8 cellular contexts compared by ENCODE assay signal in genomic region chr1:23558140-23558871, GRCh38. TPM values are rescaled to one million over a fixed set of nuclear protein-coding genes. Genes with fewer than 3 reads are reported as not detected.
DNase-seq lines count a peak whose midpoint lies in the region; ATAC-seq and TF ChIP-seq lines count a peak whose summit lies in the region.

No MANE protein-coding gene starts in this region.

- peak overlapping the region; percentile 96 for H3K27ac ChIP-seq in esophagus (ENCODE audit: low read depth in 2 of 2, low read length in 1 of 2)

- H3K36me3 ChIP-seq in esophagus (ENCODE audit: control insufficient read depth in 2 of 2, insufficient read depth in 2 of 2, low read length in 1 of 2) = no peaks in the 10 kb centered on the region

- no peak for ATAC-seq in GM18858 (IDR thresholded peaks at IDR 0.05; ENCODE audit: unreplicated experiment)
- no peak for ATAC-seq in HG03565 (IDR thresholded peaks at IDR 0.05; ENCODE audit: unreplicated experiment)

- peaks cover 4 to 16% of the 10 kb centered on the region in 2 donors for H3K4me1 ChIP-seq in esophagus (ENCODE audit: control insufficient read depth in 2 of 2, insufficient read depth in 2 of 2, low read length in 1 of 2)

- peak overlapping the region; percentile 84 for H3K4me3 Mint-ChIP-seq in activated CD4-positive, alpha-beta T cell treated with anti-CD3 and anti-CD28 coated beads, Interleukin-2, amount 10 ng/mL, durations not matched to agents 7 days and 5 days
- peak overlapping the region; percentile 87 to 92 (median 92) for H3K4me3 Mint-ChIP-seq in nephron

- TF ChIP-seq CTCF in nephron (IDR thresholded peaks at IDR 0.05; ENCODE audit: unreplicated experiment in 3 of 3) = no peak

- peak; percentile 87 for DNase-seq in Daoy (ENCODE audit: low read depth)
- peak; percentile 76 for DNase-seq in NAMALWA (ENCODE audit: low spot score)
- peak; percentile 41 for DNase-seq in activated CD4-positive, alpha-beta T cell treated with anti-CD3 and anti-CD28 coated beads, Interleukin-2, amount 10 ng/mL, durations not matched to agents 7 days and 5 days
- no peak for DNase-seq in AG20443 (ENCODE audit: low spot score)

- no peaks in the 10 kb centered on the region for H3K27me3 ChIP-seq in esophagus (ENCODE audit: control insufficient read depth in 1 of 2, insufficient read depth in 2 of 2, low read length in 2 of 2)

- H3K9me3 ChIP-seq in esophagus (ENCODE audit: control insufficient read depth in 2 of 2, insufficient read depth in 1 of 2, low read depth in 1 of 2, low read length in 1 of 2) = no peaks in the 10 kb centered on the region

- H3K27me3 Mint-ChIP-seq in activated CD4-positive, alpha-beta T cell treated with anti-CD3 and anti-CD28 coated beads, Interleukin-2, amount 10 ng/mL, durations not matched to agents 7 days and 5 days = peaks cover 25% of the 10 kb centered on the region
- no peaks in the 10 kb centered on the region for H3K27me3 Mint-ChIP-seq in nephron (ENCODE audit: low read depth)

- POLR2A ChIA-PET in activated CD4-positive, alpha-beta T cell treated with anti-CD3 and anti-CD28 coated beads, Interleukin-2, amount 10 ng/mL, durations not matched to agents 7 days and 5 days (lab: Charles Lee) = interaction anchor here (0.6 to 3.2 kb wide), 5 partner anchors 19 to 77 kb away, joined by 3 to 16 read pairs (median 3); no protein-coding TSS in a partner anchor

- H3K9me3 Mint-ChIP-seq in activated CD4-positive, alpha-beta T cell treated with anti-CD3 and anti-CD28 coated beads, Interleukin-2, amount 10 ng/mL, durations not matched to agents 7 days and 5 days = no peaks in the 10 kb centered on the region
- no peaks in the 10 kb centered on the region for H3K9me3 Mint-ChIP-seq in nephron

- H3K36me3 Mint-ChIP-seq in activated CD4-positive, alpha-beta T cell treated with anti-CD3 and anti-CD28 coated beads, Interleukin-2, amount 10 ng/mL, durations not matched to agents 7 days and 5 days (ENCODE audit: low read depth) = peaks cover 28% of the 10 kb centered on the region
- H3K36me3 Mint-ChIP-seq in nephron (ENCODE audit: low read depth) = peaks cover 29% of the 10 kb centered on the region

- H3K27ac Mint-ChIP-seq in activated CD4-positive, alpha-beta T cell treated with anti-CD3 and anti-CD28 coated beads, Interleukin-2, amount 10 ng/mL, durations not matched to agents 7 days and 5 days = peak overlapping the region; percentile 93
- H3K27ac Mint-ChIP-seq in nephron = peak overlapping the region; percentile 99

- CTCF ChIA-PET in activated CD4-positive, alpha-beta T cell treated with anti-CD3 and anti-CD28 coated beads, Interleukin-2, amount 10 ng/mL, durations not matched to agents 7 days and 5 days (lab: Charles Lee) = interaction anchor here (0.7 to 3.9 kb wide), 9 partner anchors 14 to 79 kb away, joined by 3 to 21 read pairs (median 5); no protein-coding TSS in a partner anchor

- peaks cover 81% of the 10 kb centered on the region for H3K4me1 Mint-ChIP-seq in activated CD4-positive, alpha-beta T cell treated with anti-CD3 and anti-CD28 coated beads, Interleukin-2, amount 10 ng/mL, durations not matched to agents 7 days and 5 days
- peaks cover 81% of the 10 kb centered on the region for H3K4me1 Mint-ChIP-seq in nephron

- WGBS in esophagus, 2 donors = 4% methylated on average over 34 of the region's 34 CpGs

- peak overlapping the region; percentile 61 to 83 for H3K4me3 ChIP-seq in esophagus (ENCODE audit: low read depth in 1 of 2, low read length in 2 of 2)

RNA-seq across cellular contexts. Expression of gene ID3, which starts 1.0 kb away (rescaled TPM):
- total RNA-seq in Daoy (2014; rRNA removed; shearing (Covaris generic)) = 372 and 550 TPM in 2 replicates
- total RNA-seq in activated CD4-positive, alpha-beta T cell treated with anti-CD3 and anti-CD28 coated beads, Interleukin-2, amount 10 ng/mL, durations not matched to agents 7 days and 5 days = 10 to 100 TPM; 62.7 to 65.2 TPM
- 10 to 100 TPM; 24.4 to 44.2 TPM for polyA plus RNA-seq in esophagus

RNA-seq across cellular contexts. Expression of gene E2F2, which starts 27.3 kb away (rescaled TPM):
- 9.9 and 37.1 TPM in 2 replicates for total RNA-seq in Daoy (2014; rRNA removed; shearing (Covaris generic))
- total RNA-seq in activated CD4-positive, alpha-beta T cell treated with anti-CD3 and anti-CD28 coated beads, Interleukin-2, amount 10 ng/mL, durations not matched to agents 7 days and 5 days = 100 to 1,000 TPM; 107 to 112 TPM
- 1 to 10 TPM; 5.4 to 7.4 TPM for polyA plus RNA-seq in esophagus
